Comparison of ENCODE assay signal across 8 cellular contexts in the genomic region with DNA sequence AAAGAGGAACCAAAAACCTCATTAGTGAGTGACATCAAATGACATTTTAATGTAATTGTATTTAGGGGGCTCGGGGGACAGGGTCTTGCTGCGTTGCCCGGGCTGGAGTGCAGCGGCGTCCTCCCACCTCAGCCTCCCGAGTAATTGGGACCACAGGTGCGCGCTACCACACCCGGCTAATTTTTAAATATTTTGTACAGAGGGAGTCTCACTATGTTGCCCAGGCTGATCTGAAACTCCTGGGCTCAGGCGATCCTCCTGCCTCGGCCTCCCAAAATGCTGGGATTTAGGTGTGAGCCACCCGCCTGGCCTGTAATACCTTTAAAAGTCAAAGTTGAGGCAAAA. TPM values are rescaled to one million over a fixed set of nuclear protein-coding genes. Genes with fewer than 3 reads are reported as not detected.
A peak's percentile ranks its signal among the peaks of the same experiment; 100 is the strongest.
DNase-seq lines count a peak whose midpoint lies in the region; ATAC-seq and TF ChIP-seq lines count a peak whose summit lies in the region.

No MANE protein-coding gene starts in this region.

- ATAC-seq in heart right ventricle (no peak), left ventricle myocardium superior (no peak), mucosa of descending colon (no peak), aorta (ENCODE audit: low FRiP score) (no peak), GM21515 (IDR thresholded peaks at IDR 0.05; ENCODE audit: unreplicated experiment) (no peak), HG02763 (IDR thresholded peaks at IDR 0.05; ENCODE audit: unreplicated experiment) (no peak)

- DNase-seq in heart right ventricle (no peak), left ventricle myocardium superior (no peak), MCF 10A (ENCODE audit: unreplicated experiment) (no peak), mucosa of descending colon (no peak), aorta (no peak)
- DNase-seq in stimulated activated naive CD4-positive, alpha-beta T cell treated with Interleukin-2 at 50 U/mL for 16 hours (lab: John Stamatoyannopoulos, UW): no peak

- H3K9me3 ChIP-seq in heart right ventricle (no peaks in the 10 kb centered on the region), mucosa of descending colon (no peaks in the 10 kb centered on the region), aorta (ENCODE audit: control insufficient read depth, low read length) (no peaks in the 10 kb centered on the region)

- 52 to 59% methylated on average over 12 of the region's 12 CpGs for WGBS in heart right ventricle, 2 donors
- WGBS in aorta, 2 donors: 52 to 55% methylated on average over 12 of the region's 12 CpGs

- TF ChIP-seq CTCF in heart right ventricle (IDR thresholded peaks at IDR 0.05) (no peak), MCF 10A (IDR thresholded peaks at IDR 0.05; ENCODE audit: unreplicated experiment) (no peak), mucosa of descending colon (IDR thresholded peaks at IDR 0.05) (no peak)

- H3K4me3 Mint-ChIP-seq in MCF 10A (ENCODE audit: unreplicated experiment): peak overlapping the region; percentile 98

- no peaks in the 10 kb centered on the region for H3K9me3 Mint-ChIP-seq in MCF 10A (ENCODE audit: unreplicated experiment)

- H3K36me3 Mint-ChIP-seq in MCF 10A (ENCODE audit: insufficient read depth, unreplicated experiment): peaks cover 37% of the 10 kb centered on the region

- H3K4me3 ChIP-seq in heart right ventricle (peak overlapping the region; percentile 64 to 91 (median 81)), mucosa of descending colon (peak overlapping the region; percentile 75), aorta (ENCODE audit: low read length in 2 of 2) (peak overlapping the region; percentile 34 to 60)

- H3K36me3 ChIP-seq in heart right ventricle (peaks cover 0 to 60% (median 26%) of the 10 kb centered on the region in 9 donors), mucosa of descending colon (ENCODE audit: low read depth) (no peaks in the 10 kb centered on the region), aorta (ENCODE audit: control insufficient read depth in 1 of 2, insufficient read depth in 2 of 2, low read length in 1 of 2) (peaks cover 0 to 5% of the 10 kb centered on the region in 2 donors)

- H3K27me3 ChIP-seq in heart right ventricle (no peaks in the 10 kb centered on the region), aorta (ENCODE audit: control insufficient read depth in 1 of 2, insufficient read depth in 2 of 2, low read length in 1 of 2) (no peaks in the 10 kb centered on the region)

- CTCF ChIA-PET in MCF 10A (lab: Yijun Ruan, JAX): interaction anchor here (1.0 kb wide), 2 partner anchors 15 to 17 kb away, joined by 3 read pairs; no protein-coding TSS in a partner anchor

- intact Hi-C loops in heart right ventricle (cut with DNase I) (no loop called here), left ventricle myocardium superior (cut with micrococcal nuclease) (no loop called here), MCF 10A (cut with micrococcal nuclease) (no loop called here), mucosa of descending colon (cut with DNase I, micrococcal nuclease) (no loop called here), aorta (cut with DNase I) (no loop called here)

- peaks cover 5% of the 10 kb centered on the region for H3K4me1 Mint-ChIP-seq in MCF 10A (ENCODE audit: insufficient read depth, unreplicated experiment)

- peaks cover 0 to 29% (median 21%) of the 10 kb centered on the region in 9 donors for H3K4me1 ChIP-seq in heart right ventricle
- H3K4me1 ChIP-seq in mucosa of descending colon (ENCODE audit: low read depth): peaks cover 10% of the 10 kb centered on the region
- no peaks in the 10 kb centered on the region for H3K4me1 ChIP-seq in aorta (ENCODE audit: control insufficient read depth in 1 of 2, insufficient read depth in 2 of 2, low read length in 2 of 2)

- no peak overlapping the region for H3K27ac Mint-ChIP-seq in MCF 10A (ENCODE audit: low read depth, unreplicated experiment)

- no TSS peak for BruUV-seq in MCF 10A (replicated peaks; lab: Mats Ljungman, UMichigan)

- H3K27me3 Mint-ChIP-seq in MCF 10A (ENCODE audit: insufficient read depth, unreplicated experiment): no peaks in the 10 kb centered on the region

- peak overlapping the region in 9 of 10 donors; percentile 56 to 84 (median 67) for H3K27ac ChIP-seq in heart right ventricle
- H3K27ac ChIP-seq in aorta (ENCODE audit: low read depth in 1 of 2, low read length in 2 of 2): no peak overlapping the region

- POLR2A ChIA-PET in MCF 10A (lab: Yijun Ruan, JAX): interaction anchor here (0.6 to 2.0 kb wide), 6 partner anchors 9 to 23 kb away, joined by 3 to 10 read pairs (median 6); a partner anchor contains a TSS

RNA-seq across cellular contexts. Expression of a gene that starts 0.6 kb away (rescaled TPM):
- total RNA-seq in heart right ventricle: 10 to 100 TPM; 45.6 to 86.6 (median 56.6) TPM
- polyA plus RNA-seq in heart right ventricle: 100 to 1,000 TPM in 1 of 2 donors, 10 to 100 TPM in 1; 80.4 to 109 TPM
- 72.8 TPM for total RNA-seq in left ventricle myocardium superior
- 11.9 and 21.2 TPM in 2 replicates for total RNA-seq in MCF 10A (2022)
- total RNA-seq in mucosa of descending colon: 10 to 100 TPM; 18.8 to 24.9 (median 20.6) TPM
- 10 to 100 TPM; 10.7 to 11.1 TPM for total RNA-seq in aorta
- 10 to 100 TPM; 18.5 to 32.2 TPM for polyA plus RNA-seq in aorta

RNA-seq across cellular contexts. Expression of a gene that starts 0.8 kb away (rescaled TPM):
- total RNA-seq in heart right ventricle (10 to 100 TPM in 7 of 10 donors, 1 to 10 TPM in 3; 9.1 to 11.8 (median 10.5) TPM), left ventricle myocardium superior (12.9 TPM), MCF 10A (2022) (14.8 and 19.2 TPM in 2 replicates), mucosa of descending colon (10 to 100 TPM; 10.0 to 13.0 (median 12.6) TPM), aorta (1 to 10 TPM; 6.0 to 6.1 TPM)
- polyA plus RNA-seq in heart right ventricle (10 to 100 TPM in 1 of 2 donors, 1 to 10 TPM in 1; 6.7 to 19.2 TPM), aorta (10 to 100 TPM in 1 of 2 donors, 1 to 10 TPM in 1; 8.5 to 10.9 TPM)

RNA-seq across cellular contexts. Expression of a gene that starts 18.2 kb away (rescaled TPM):
- total RNA-seq in heart right ventricle: 10 to 100 TPM; 18.5 to 27.8 (median 24.3) TPM
- 10 to 100 TPM; 36.9 to 89.8 TPM for polyA plus RNA-seq in heart right ventricle
- total RNA-seq in left ventricle myocardium superior: 20.0 TPM
- 26.3 and 30.0 TPM in 2 replicates for total RNA-seq in MCF 10A (2022)
- 10 to 100 TPM; 27.2 to 39.2 (median 36.9) TPM for total RNA-seq in mucosa of descending colon
- total RNA-seq in aorta: 10 to 100 TPM; 79.2 to 91.0 TPM
- polyA plus RNA-seq in aorta: 100 to 1,000 TPM in 1 of 2 donors, 10 to 100 TPM in 1; 23.7 to 215 TPM

RNA-seq across cellular contexts. Expression of a gene that starts 23.8 kb away (rescaled TPM):
- total RNA-seq in heart right ventricle: 10 to 100 TPM; 32.2 to 44.7 (median 38.6) TPM
- polyA plus RNA-seq in heart right ventricle: 10 to 100 TPM; 68.2 to 88.5 TPM
- 31.2 TPM for total RNA-seq in left ventricle myocardium superior
- 62.8 and 66.1 TPM in 2 replicates for total RNA-seq in MCF 10A (2022)
- total RNA-seq in mucosa of descending colon: 10 to 100 TPM; 25.0 to 30.3 (median 29.9) TPM
- total RNA-seq in aorta: 10 to 100 TPM; 56.2 to 59.5 TPM
- polyA plus RNA-seq in aorta: 100 to 1,000 TPM in 1 of 2 donors, 10 to 100 TPM in 1; 88.7 to 213 TPM

Comparison
In these comparisons a context has a peak if more than half of its experiments do, and no peak if none do; other contexts are left out.
1. H3K27ac ChIP-seq: peak in heart right ventricle (9 of 10); none in aorta (0 of 2).
2. Peak in every context shown above with its lines, with median percentiles within 50 percentile points of each other: H3K4me3 ChIP-seq.